8 cellular contexts compared by ENCODE assay signal in the genomic region with DNA sequence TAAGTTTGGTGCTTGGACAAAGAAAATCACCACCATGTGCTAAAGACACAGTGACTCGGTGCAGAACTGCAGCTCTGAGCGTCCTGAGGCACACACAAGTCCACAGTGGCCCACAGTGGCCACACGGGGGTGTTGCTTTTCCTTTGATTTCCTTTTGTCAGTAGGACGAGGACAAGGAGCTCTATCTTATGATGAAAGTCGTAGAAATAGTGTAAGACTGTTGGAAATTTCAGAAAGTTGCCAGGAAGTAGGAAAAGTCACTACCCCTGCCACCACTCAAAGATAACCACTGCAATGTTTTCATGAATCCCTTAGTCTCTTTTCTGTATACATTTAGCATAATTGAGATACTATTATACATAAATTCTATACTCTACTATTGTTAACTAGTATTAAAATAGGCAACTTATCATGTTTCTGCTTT.
DNase-seq lines count a peak whose midpoint lies in the region; ATAC-seq, FAIRE-seq and TF ChIP-seq lines count a peak whose summit lies in the region.

No MANE protein-coding gene starts in this region.

- H3K27me3 ChIP-seq in HepG2 (ENCODE audit: control insufficient read depth in 1 of 2, insufficient read depth in 2 of 2, low read length in 2 of 2) = no peaks in the 10 kb centered on the region

- peaks cover 6% of the 10 kb centered on the region for H3K79me2 ChIP-seq in HepG2 (ENCODE audit: insufficient read depth, low read length)

- peaks cover 37% of the 10 kb centered on the region for H3K36me3 Mint-ChIP-seq in chondrocyte (ENCODE audit: low read depth)

- H3K36me3 ChIP-seq in HepG2 (replicated peaks in 1 of 2; ENCODE audit: control insufficient read depth in 1 of 2, insufficient read depth in 2 of 2, low read length in 2 of 2) = peaks cover 42 to 65% of the 10 kb centered on the region in 2 experiments

- CTCF ChIA-PET in HepG2 (lab: Yijun Ruan, JAX; ENCODE audit: low intra/inter-chr PET ratio, low total read pairs) = interaction anchor here (0.6 kb wide), 1 partner anchor 383 kb away, joined by 3 read pairs; no protein-coding TSS in a partner anchor

- H3K9me3 Mint-ChIP-seq in chondrocyte (ENCODE audit: low read depth) = no peaks in the 10 kb centered on the region

- TF ChIP-seq POLR2A in HepG2 (IDR thresholded peaks at IDR 0.05; ENCODE audit: insufficient read depth in 1 of 2, low read depth in 2 of 2, low read length in 2 of 2) = no peak

- peak; percentile 87 for TF ChIP-seq CTCF in chondrocyte (IDR thresholded peaks at IDR 0.05)
- peak; percentile 54 for TF ChIP-seq CTCF in HepG2 (CRISPR knock-in tag; IDR thresholded peaks at IDR 0.05)

- peak; percentile 20 for DNase-seq in NCI-H2171 treated with DMSO at 0.1 percent for 48 hours (lab: John Stamatoyannopoulos, UW)
- no peak for DNase-seq in NCI-H2171 (lab: John Stamatoyannopoulos, UW)
- DNase-seq in NCI-H524 (lab: John Stamatoyannopoulos, UW) = peak; percentile 16 to 62
- no peak for DNase-seq in chondrocyte (ENCODE audit: low spot score)
- DNase-seq in HepG2 (ENCODE audit: low spot score) = peak; percentile 27
- peak; percentile 67 for DNase-seq in ureter (ENCODE audit: low spot score)
- DNase-seq in activated gamma-delta T cell treated with Interleukin-2 at 50 U/mL for 16 hours = no peak

- in situ Hi-C loops in HepG2 (cut with HindIII; ENCODE audit: extremely low pct_ligation_motif_present, low pct_unique_long_range_greater_than_20kb) = no loop called here

- no TSS peak for BruUV-seq in HepG2 (replicated peaks; lab: Mats Ljungman, UMichigan)

- peak; percentile 74 for ATAC-seq in HepG2
- ATAC-seq in HG02870 (IDR thresholded peaks at IDR 0.05; ENCODE audit: unreplicated experiment) = no peak

- 0 out of 2 replicates have a peak, but pooled peaks have one; percentile 22 for TF ChIP-seq RAD21 in HepG2 (CRISPR knock-in tag; IDR thresholded peaks at IDR 0.05)

- no peak overlapping the region for H3K27ac ChIP-seq in HepG2 (ENCODE audit: extremely low read length, insufficient read depth, low read length)

- peak; percentile 28 for FAIRE-seq in HepG2 (lab: Jason Lieb, UNC)

- 0 out of 2 replicates have a peak, but pooled peaks cover 2% of the 10 kb centered on the region for H3K4me1 ChIP-seq in HepG2 (ENCODE audit: insufficient read depth, low read length)

- no peak overlapping the region for H3K9ac ChIP-seq in HepG2 (ENCODE audit: insufficient read depth, low read depth, low read length)

- no peak overlapping the region for H3K4me3 ChIP-seq in HepG2 (replicated peaks in 1 of 3; ENCODE audit: insufficient read depth in 1 of 3, low read depth in 2 of 3, low read length in 3 of 3)

- no peak for TF ChIP-seq EP300 in HepG2 (IDR thresholded peaks at IDR 0.05; ENCODE audit: low read depth in 2 of 2, low read length in 2 of 2)
- TF ChIP-seq EP300 in HepG2 (CRISPR knock-in tag; IDR thresholded peaks at IDR 0.05; ENCODE audit: borderline replicate concordance) = no peak

- no peaks in the 10 kb centered on the region for H3K27me3 Mint-ChIP-seq in chondrocyte (ENCODE audit: low read depth)

- no peak overlapping the region for H3K4me2 ChIP-seq in HepG2 (ENCODE audit: low read depth, low read length)

- WGBS in HepG2 (ENCODE audit: low lambda C conversion rate) = 78% methylated on average over 5 of the region's 5 CpGs

- H3K4me3 Mint-ChIP-seq in chondrocyte (ENCODE audit: unreplicated experiment) = no peak overlapping the region

- H3K9me3 ChIP-seq in HepG2 (ENCODE audit: low read length) = no peaks in the 10 kb centered on the region

- H3K4me1 Mint-ChIP-seq in chondrocyte (ENCODE audit: low read depth) = peaks cover 46% of the 10 kb centered on the region

- POLR2A ChIA-PET in HepG2 (lab: Yijun Ruan, JAX) = no interaction called here

- no peak overlapping the region for H2AFZ ChIP-seq in HepG2 (ENCODE audit: low read length)

- H3K27ac Mint-ChIP-seq in chondrocyte (ENCODE audit: unreplicated experiment) = peak overlapping the region; percentile 88

- peaks cover 18% of the 10 kb centered on the region; the same call in 1 of the 2 replicates for H4K20me1 ChIP-seq in HepG2 (ENCODE audit: insufficient read depth, low read length)

- intact Hi-C loops in HepG2 (cut with micrococcal nuclease; ENCODE audit: unreplicated experiment) = no loop called here

TF ChIP-seq in HepG2, 621 proteins besides CTCF, POLR2A, EP300 and RAD21:
- TF ChIP-seq ATAD3A (CRISPR knock-in tag; IDR thresholded peaks at IDR 0.05) (no peak), STAG1 (CRISPR knock-in tag; IDR thresholded peaks at IDR 0.05) (peak; percentile 68)

Comparison
In these comparisons a context has a peak if more than half of its experiments do, and no peak if none do; other contexts are left out.
1. DNase-seq: peak in NCI-H2171 treated with DMSO at 0.1 percent for 48 hours (single experiment), NCI-H524 (2 of 2), HepG2 (single experiment) and ureter (single experiment); none in NCI-H2171 (single experiment), chondrocyte (single experiment) and activated gamma-delta T cell treated with Interleukin-2 at 50 U/mL for 16 hours (single experiment).